14 cellular contexts compared by ENCODE assay signal in the genomic region with DNA sequence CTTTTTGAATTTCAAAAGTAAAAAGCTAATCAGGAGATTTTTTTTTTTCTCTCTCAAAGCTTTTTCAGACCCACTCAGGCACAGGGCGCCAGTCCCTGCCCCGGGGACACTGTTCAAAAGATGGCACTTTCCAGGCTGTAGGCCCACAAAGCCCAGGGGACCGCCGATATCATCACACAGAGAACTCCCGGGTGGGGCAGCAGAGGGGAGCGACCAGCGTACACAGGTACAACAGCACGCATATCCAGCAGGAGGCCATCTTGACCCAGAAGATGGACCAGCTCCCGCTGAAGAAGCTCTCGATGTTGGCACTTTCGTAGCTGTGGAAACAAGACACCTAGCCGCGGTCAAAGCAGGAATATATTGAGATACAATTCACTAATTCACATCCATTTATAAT.
A peak's percentile ranks its signal among the peaks of the same experiment; 100 is the strongest.
DNase-seq lines count a peak whose midpoint lies in the region; ATAC-seq and TF ChIP-seq lines count a peak whose summit lies in the region.
"Had no signal": no experiment of that assay in that cellular context is flagged by ENCODE, and none has a peak within 500 bp of the region (broad histone marks: within the 10 kb centered on the region; RNA-seq: fewer than 3 reads in every experiment).

No MANE protein-coding gene starts in this region.

- H3K4me1 ChIP-seq in BE2C (peaks cover 37% of the 10 kb centered on the region), muscle layer of colon (ENCODE audit: insufficient read depth, low read length) (peaks cover 38% of the 10 kb centered on the region)
- H3K4me1 ChIP-seq in CD4-positive, alpha-beta memory T cell (ENCODE audit: insufficient read depth, low read length), result peaks cover 78% of the 10 kb centered on the region

- no peak overlapping the region for H3K9ac ChIP-seq in SK-N-MC (ENCODE audit: insufficient read length)
- no peak overlapping the region for H3K9ac ChIP-seq in muscle layer of colon (ENCODE audit: low read length)

- peaks cover 61 to 83% of the 10 kb centered on the region in 2 donors for H3K36me3 Mint-ChIP-seq in CD4-positive, alpha-beta memory T cell

- no peaks in the 10 kb centered on the region for H3K27me3 ChIP-seq in BE2C
- H3K27me3 ChIP-seq in CD4-positive, alpha-beta memory T cell (ENCODE audit: insufficient read depth, low read length), result no peaks in the 10 kb centered on the region
- no peaks in the 10 kb centered on the region for H3K27me3 ChIP-seq in muscle layer of colon (ENCODE audit: control insufficient read depth in 1 of 2, insufficient read depth in 2 of 2, low read length in 2 of 2)

- intact Hi-C loops in CD4-positive, alpha-beta memory T cell (cut with micrococcal nuclease), result no loop called here

- H3K9me3 ChIP-seq in BE2C (no peaks in the 10 kb centered on the region), SK-N-MC (ENCODE audit: low read depth, low read length) (no peaks in the 10 kb centered on the region), muscle layer of colon (ENCODE audit: low read length) (no peaks in the 10 kb centered on the region)
- no peaks in the 10 kb centered on the region for H3K9me3 ChIP-seq in CD4-positive, alpha-beta memory T cell (ENCODE audit: control insufficient read depth in 1 of 2, low read length in 2 of 2)

- peaks cover 58 to 78% (median 70%) of the 10 kb centered on the region in 4 donors for H3K4me1 Mint-ChIP-seq in CD4-positive, alpha-beta memory T cell

- peak; percentile 54 for TF ChIP-seq CTCF in BE2C (IDR thresholded peaks at IDR 0.05; ENCODE audit: low read depth, low read length)

- CTCF ChIA-PET in CD4-positive, alpha-beta memory T cell (lab: Charles Lee; ENCODE audit: partially characterized antibody), result interaction anchor here (1.2 to 1.7 kb wide), 3 partner anchors 27 to 52 kb away, joined by 3 to 6 read pairs (median 4); no protein-coding TSS in a partner anchor

- H3K27me3 Mint-ChIP-seq in CD4-positive, alpha-beta memory T cell, result no peaks in the 10 kb centered on the region

- DNase-seq in BE2C, result peak; percentile 93
- no peak for DNase-seq in CD4-positive, alpha-beta memory T cell
- DNase-seq in SK-N-MC (ENCODE audit: low read depth, low spot score), result no peak
- DNase-seq in occipital lobe (lab: John Stamatoyannopoulos, UW), result no peak
- no peak for DNase-seq in SHP77 treated with DMSO at 0.1 percent for 48 hours (lab: John Stamatoyannopoulos, UW)
- DNase-seq: activated CD4-positive, CD25-positive, alpha-beta regulatory T cell; foreskin fibroblast; GOT3; left ventricle myocardium superior; NCI-H2081 had no signal

- peak overlapping the region; percentile 82 to 92 (median 88) for H3K27ac Mint-ChIP-seq in CD4-positive, alpha-beta memory T cell
- H3K27ac Mint-ChIP-seq: T-helper 1 cell treated with Interleukin-12 subunit alpha and Interleukin-12 subunit beta and Interleukin-4 antibody, amounts not matched to agents 30 μg/mL and 1 μg/mL, for 36 hours had no signal

- POLR2A ChIA-PET in CD4-positive, alpha-beta memory T cell (lab: Charles Lee; ENCODE audit: partially characterized antibody), result interaction anchor here (1.1 to 1.9 kb wide), 4 partner anchors 10 to 112 kb away, joined by 3 to 8 read pairs (median 6); a partner anchor contains a TSS

- H3K4me3 Mint-ChIP-seq in CD4-positive, alpha-beta memory T cell, result peak overlapping the region in 2 of 8 donors; percentile 39 to 57
- H3K4me3 Mint-ChIP-seq: T-helper 1 cell treated with Interleukin-12 subunit alpha and Interleukin-12 subunit beta and Interleukin-4 antibody, amounts not matched to agents 30 μg/mL and 1 μg/mL, for 36 hours had no signal

- H3K9me3 Mint-ChIP-seq in CD4-positive, alpha-beta memory T cell, result peaks cover 0 to 5% (median 0%) of the 10 kb centered on the region in 8 donors
- H3K9me3 Mint-ChIP-seq: T-helper 1 cell treated with Interleukin-12 subunit alpha and Interleukin-12 subunit beta and Interleukin-4 antibody, amounts not matched to agents 30 μg/mL and 1 μg/mL, for 36 hours had no signal

- peak overlapping the region; percentile 37 for H3K27ac ChIP-seq in CD4-positive, alpha-beta memory T cell (ENCODE audit: low read depth, low read length)
- H3K27ac ChIP-seq in SK-N-MC, result peak overlapping the region; percentile 21; the same call in 1 of the 2 replicates
- peak overlapping the region; percentile 10 for H3K27ac ChIP-seq in muscle layer of colon (ENCODE audit: low read depth, low read length)

- H3K36me3 ChIP-seq in BE2C, result peaks cover 8% of the 10 kb centered on the region
- H3K36me3 ChIP-seq in CD4-positive, alpha-beta memory T cell (ENCODE audit: insufficient read depth, low read length), result peaks cover 40% of the 10 kb centered on the region
- no peaks in the 10 kb centered on the region; the same call in 1 of the 2 replicates for H3K36me3 ChIP-seq in SK-N-MC (ENCODE audit: insufficient read depth, low read length)
- peaks cover 7% of the 10 kb centered on the region for H3K36me3 ChIP-seq in muscle layer of colon (ENCODE audit: insufficient read depth, low read length)

- H3K4me3 ChIP-seq in BE2C (ENCODE audit: low read depth, low read length), result peak overlapping the region; percentile 19; the same call in 1 of the 2 replicates
- H3K4me3 ChIP-seq in CD4-positive, alpha-beta memory T cell (ENCODE audit: low read length in 2 of 2), result no peak overlapping the region
- no peak overlapping the region for H3K4me3 ChIP-seq in SK-N-MC
- H3K4me3 ChIP-seq in muscle layer of colon (ENCODE audit: low read depth in 1 of 2, low read length in 2 of 2), result no peak overlapping the region

- ATAC-seq in HG03520 (IDR thresholded peaks at IDR 0.05; ENCODE audit: unreplicated experiment) (no peak), HG03039 (IDR thresholded peaks at IDR 0.05; ENCODE audit: unreplicated experiment) (no peak)
- ATAC-seq: left ventricle myocardium superior had no signal
